ENCODE assay signal across 17 cellular contexts in the genomic region with DNA sequence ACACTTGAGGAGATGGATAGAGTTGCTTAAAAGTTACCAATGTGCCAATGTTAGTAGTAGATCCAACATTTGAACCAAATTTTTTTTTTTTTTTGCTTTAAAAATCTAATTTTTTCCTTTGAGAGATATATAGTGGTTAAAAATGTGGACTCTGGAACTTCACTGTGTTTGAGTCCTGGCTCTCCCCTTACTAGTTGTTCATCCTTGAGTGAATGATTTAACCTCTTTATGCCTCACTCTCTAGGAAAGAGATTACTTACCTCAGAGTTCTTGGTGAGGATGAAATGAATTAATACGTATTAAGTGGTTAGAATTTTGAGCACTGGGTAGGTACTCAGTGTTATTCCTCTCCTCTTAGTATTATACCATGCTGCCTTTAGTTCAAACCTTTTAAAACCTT. TPM values are rescaled to one million over a fixed set of nuclear protein-coding genes. Genes with fewer than 3 reads are reported as not detected.
DNase-seq lines count a peak whose midpoint lies in the region; ATAC-seq lines count a peak whose summit lies in the region.
"Had no signal": no experiment of that assay in that cellular context is flagged by ENCODE, and none has a peak within 500 bp of the region (broad histone marks: within the 10 kb centered on the region; RNA-seq: fewer than 3 reads in every experiment).

No MANE protein-coding gene starts in this region.

- H4K91ac ChIP-seq in trophoblast cell (ENCODE audit: low read depth, low read length) = no peak overlapping the region

- H3K14ac ChIP-seq in trophoblast cell (ENCODE audit: low read length) = no peak overlapping the region

- H3K4me1 ChIP-seq in trophoblast cell (ENCODE audit: control insufficient read depth in 1 of 2, insufficient read depth in 2 of 2, low read length in 2 of 2) = peaks cover 0 to 2% of the 10 kb centered on the region in 2 experiments
- H3K4me1 ChIP-seq: BLaER1 treated with 17β-estradiol and CSF1 and Interleukin-3, amounts not matched to agents 10 nM and 100 nM had no signal

- H3K18ac ChIP-seq in trophoblast cell (ENCODE audit: low read length) = no peak overlapping the region

- no peaks in the 10 kb centered on the region for H3K27me3 Mint-ChIP-seq in activated T-helper 17 cell treated with anti-CD3 and anti-CD28 coated beads, Interleukin-2, amount 50 U/mL, for 72 hours
- H3K27me3 Mint-ChIP-seq: B cell; CD4-positive, alpha-beta T cell had no signal

- no peak overlapping the region for H3K4ac ChIP-seq in trophoblast cell (ENCODE audit: low read depth, low read length)

- H3K79me2 ChIP-seq in trophoblast cell (ENCODE audit: control insufficient read depth, insufficient read depth, low read length, poor library complexity) = peaks cover 2% of the 10 kb centered on the region

- no peak overlapping the region for H2BK12ac ChIP-seq in trophoblast cell (ENCODE audit: low read length)

- no peak overlapping the region for H2AK5ac ChIP-seq in trophoblast cell (ENCODE audit: low read length)

- ATAC-seq in activated T-helper 17 cell treated with anti-CD3 and anti-CD28 coated beads, Interleukin-2, amount 50 U/mL, for 72 hours (replicated peaks) = peak; percentile 50
- peak; percentile 53 for ATAC-seq in left lobe of liver
- ATAC-seq: A549; CD8-positive, alpha-beta T cell had no signal

- H3K27me3 ChIP-seq in trophoblast cell (ENCODE audit: insufficient read depth, low read length) = no peaks in the 10 kb centered on the region
- H3K27me3 ChIP-seq: BLaER1 treated with 17β-estradiol and CSF1 and Interleukin-3, amounts not matched to agents 10 nM and 100 nM had no signal

- H3K36me3 ChIP-seq in trophoblast cell (ENCODE audit: control insufficient read depth in 1 of 2, insufficient read depth in 2 of 2, low read length in 2 of 2) = peaks cover 0 to 2% of the 10 kb centered on the region in 2 experiments

- DNase-seq in left lobe of liver (ENCODE audit: low spot score) (no peak), superior temporal gyrus (ENCODE audit: extremely low spot score) (peak; percentile 5), glomerular visceral epithelial cell (ENCODE audit: extremely low spot score) (no peak), trophoblast cell (no peak)
- DNase-seq: AML-193; Caco-2; Calu3; CD4-positive, alpha-beta T cell; CD8-positive, alpha-beta T cell; DMS79 treated with DMSO at 0.1 percent for 48 hours; GF-D8 had no signal

- no peak overlapping the region for H3K27ac Mint-ChIP-seq in activated T-helper 17 cell treated with anti-CD3 and anti-CD28 coated beads, Interleukin-2, amount 50 U/mL, for 72 hours
- H3K27ac Mint-ChIP-seq: B cell; CD4-positive, alpha-beta T cell; CD8-positive, alpha-beta T cell had no signal

- H2BK120ac ChIP-seq in trophoblast cell (ENCODE audit: insufficient read depth, low read length, poor library complexity) = no peak overlapping the region

- no peak overlapping the region for H3K4me3 Mint-ChIP-seq in activated T-helper 17 cell treated with anti-CD3 and anti-CD28 coated beads, Interleukin-2, amount 50 U/mL, for 72 hours
- H3K4me3 Mint-ChIP-seq: B cell; CD4-positive, alpha-beta T cell; CD8-positive, alpha-beta T cell had no signal

- no CpG with 5 or more reads among the region's 1 CpG for WGBS in trophoblast cell (ENCODE audit: extremely low coverage, insufficient coverage, insufficient read length)

- no peak overlapping the region for H2BK5ac ChIP-seq in trophoblast cell (ENCODE audit: low read depth, low read length, poor library complexity)

- H4K12ac ChIP-seq in trophoblast cell (ENCODE audit: low read depth, low read length) = no peak overlapping the region

- H3K23ac ChIP-seq in trophoblast cell (ENCODE audit: low read length) = no peak overlapping the region

- H3K4me3 ChIP-seq in trophoblast cell (ENCODE audit: low read depth, low read length) = no peak overlapping the region
- H3K4me3 ChIP-seq: A549; BLaER1 treated with 17β-estradiol and CSF1 and Interleukin-3, amounts not matched to agents 10 nM and 100 nM had no signal

- no peak overlapping the region for H3K9ac ChIP-seq in trophoblast cell (ENCODE audit: low read length)
- H3K9ac ChIP-seq: BLaER1 treated with 17β-estradiol and CSF1 and Interleukin-3, amounts not matched to agents 10 nM and 100 nM had no signal

- H3K36me3 Mint-ChIP-seq in activated T-helper 17 cell treated with anti-CD3 and anti-CD28 coated beads, Interleukin-2, amount 50 U/mL, for 72 hours (ENCODE audit: low read depth) = peaks cover 13% of the 10 kb centered on the region

- H2AFZ ChIP-seq in trophoblast cell (ENCODE audit: insufficient read depth, low read length, poor library complexity) = no peak overlapping the region

- H3K79me1 ChIP-seq in trophoblast cell (ENCODE audit: low read length) = no peaks in the 10 kb centered on the region

- H3K9me3 ChIP-seq in trophoblast cell (ENCODE audit: insufficient read depth, low read depth, low read length) = peaks cover 5% of the 10 kb centered on the region
- H3K9me3 ChIP-seq: A549, Caco-2 had no signal

- peaks cover 9% of the 10 kb centered on the region for H3K9me3 Mint-ChIP-seq in activated T-helper 17 cell treated with anti-CD3 and anti-CD28 coated beads, Interleukin-2, amount 50 U/mL, for 72 hours

- H3K4me1 Mint-ChIP-seq in activated T-helper 17 cell treated with anti-CD3 and anti-CD28 coated beads, Interleukin-2, amount 50 U/mL, for 72 hours = peaks cover 33% of the 10 kb centered on the region

- H3K27ac ChIP-seq in trophoblast cell (ENCODE audit: low read depth, low read length) = no peak overlapping the region
- H3K27ac ChIP-seq: 22Rv1; A549; BLaER1 treated with 17β-estradiol and CSF1 and Interleukin-3, amounts not matched to agents 10 nM and 100 nM; C4-2B had no signal

- no peak overlapping the region for H4K8ac ChIP-seq in trophoblast cell (ENCODE audit: low read depth, low read length)

- no peak overlapping the region for H3K4me2 ChIP-seq in trophoblast cell (ENCODE audit: low read length)
- H3K4me2 ChIP-seq: A549; BLaER1 treated with 17β-estradiol and CSF1 and Interleukin-3, amounts not matched to agents 10 nM and 100 nM had no signal

RNA-seq across cellular contexts. Expression of a gene that starts 24.3 kb away (rescaled TPM):
- 10 to 100 TPM; 55.6 to 62.2 TPM for total RNA-seq in activated T-helper 17 cell treated with anti-CD3 and anti-CD28 coated beads, Interleukin-2, amount 50 U/mL, for 72 hours
- 12.6 TPM for total RNA-seq in left lobe of liver
- polyA plus RNA-seq in trophoblast cell (2013) = 33.8 and 36.8 TPM in 2 replicates
